1 cellular context compared by ENCODE assay signal in the genomic region with DNA sequence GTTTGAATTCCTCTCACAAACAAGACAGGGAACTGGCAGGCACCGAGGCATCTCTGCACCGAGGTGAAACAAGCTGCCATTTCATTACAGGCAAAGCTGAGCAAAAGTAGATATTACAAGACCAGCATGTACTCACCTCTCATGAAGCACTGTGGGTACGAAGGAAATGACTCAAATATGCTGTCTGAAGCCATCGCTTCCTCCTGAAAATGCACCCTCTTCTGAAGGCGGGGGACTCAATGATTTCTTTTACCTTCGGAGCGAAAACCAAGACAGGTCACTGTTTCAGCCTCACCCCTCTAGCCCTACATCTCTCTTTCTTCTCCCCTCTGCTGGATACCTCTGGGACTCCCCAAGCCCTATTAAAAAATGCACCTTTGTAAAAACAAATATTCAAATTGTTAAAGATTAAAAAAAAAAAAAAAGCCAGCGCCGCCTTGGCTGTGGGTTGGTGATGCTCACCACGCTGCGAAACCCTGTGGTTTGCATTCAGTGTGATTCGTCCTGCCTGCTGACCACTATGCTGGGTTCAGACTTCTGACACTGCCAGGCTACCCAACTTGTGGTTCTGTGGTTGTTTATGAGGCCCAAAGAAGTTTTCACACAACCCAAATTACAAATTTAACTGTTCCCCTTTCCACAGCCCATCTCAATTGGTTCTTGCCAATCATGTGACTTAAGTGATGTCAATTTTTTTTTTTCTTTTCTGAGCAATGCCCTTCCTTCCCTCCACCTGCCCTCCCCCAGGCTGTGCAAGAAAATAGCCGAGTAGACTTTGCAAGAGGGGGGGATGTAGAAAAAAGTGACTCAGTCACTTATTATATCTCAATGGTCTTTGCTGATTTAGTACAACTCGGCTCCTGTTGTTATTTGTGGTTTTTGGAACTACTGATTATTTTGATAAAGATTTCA.
A peak's percentile ranks its signal among the peaks of the same experiment; 100 is the strongest.
TF ChIP-seq lines count a peak whose summit lies in the region.

RUNX1 (minus strand) TSS at position 597 of the 912 bp plus-strand sequence.

TF ChIP-seq in GM12878, 131 proteins besides CTCF, POLR2A, EP300 and RAD21 (continues in another document):
- no peak for TF ChIP-seq ZNF274 (IDR thresholded peaks at IDR 0.05; ENCODE audit: insufficient read depth, insufficient read length)
- peak; percentile 71 for TF ChIP-seq SPI1 (IDR thresholded peaks at IDR 0.05; ENCODE audit: borderline replicate concordance, insufficient read depth, low read depth, low read length)
- TF ChIP-seq, protein P1, sequence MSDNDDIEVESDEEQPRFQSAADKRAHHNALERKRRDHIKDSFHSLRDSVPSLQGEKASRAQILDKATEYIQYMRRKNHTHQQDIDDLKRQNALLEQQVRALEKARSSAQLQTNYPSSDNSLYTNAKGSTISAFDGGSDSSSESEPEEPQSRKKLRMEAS (IDR thresholded peaks at IDR 0.05; ENCODE audit: low read depth, low read length): no peak
- TF ChIP-seq E2F8 (IDR thresholded peaks at IDR 0.05; ENCODE audit: low read depth, partially characterized antibody): no peak
- no peak for TF ChIP-seq MYC (IDR thresholded peaks at IDR 0.05; ENCODE audit: insufficient read depth, insufficient read length, insufficient replicate concordance, low read length, severe bottlenecking)
- TF ChIP-seq MYB (IDR thresholded peaks at IDR 0.05; ENCODE audit: borderline replicate concordance, low read depth, low read length): no peak
- TF ChIP-seq HDAC6 (IDR thresholded peaks at IDR 0.05; ENCODE audit: unreplicated experiment): no peak
- 0 out of 2 replicates have a peak, but pooled peaks have one; percentile 30 for TF ChIP-seq SMAD5 (IDR thresholded peaks at IDR 0.05; ENCODE audit: low read depth)
- TF ChIP-seq RAD51 (IDR thresholded peaks at IDR 0.05): peak; percentile 76
- TF ChIP-seq PAX8 (IDR thresholded peaks at IDR 0.05): no peak
- TF ChIP-seq, protein P2, sequence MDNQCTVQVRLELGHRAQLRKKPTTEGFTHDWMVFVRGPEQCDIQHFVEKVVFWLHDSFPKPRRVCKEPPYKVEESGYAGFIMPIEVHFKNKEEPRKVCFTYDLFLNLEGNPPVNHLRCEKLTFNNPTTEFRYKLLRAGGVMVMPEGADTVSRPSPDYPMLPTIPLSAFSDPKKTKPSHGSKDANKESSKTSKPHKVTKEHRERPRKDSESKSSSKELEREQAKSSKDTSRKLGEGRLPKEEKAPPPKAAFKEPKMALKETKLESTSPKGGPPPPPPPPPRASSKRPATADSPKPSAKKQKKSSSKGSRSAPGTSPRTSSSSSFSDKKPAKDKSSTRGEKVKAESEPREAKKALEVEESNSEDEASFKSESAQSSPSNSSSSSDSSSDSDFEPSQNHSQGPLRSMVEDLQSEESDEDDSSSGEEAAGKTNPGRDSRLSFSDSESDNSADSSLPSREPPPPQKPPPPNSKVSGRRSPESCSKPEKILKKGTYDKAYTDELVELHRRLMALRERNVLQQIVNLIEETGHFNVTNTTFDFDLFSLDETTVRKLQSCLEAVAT (IDR thresholded peaks at IDR 0.05): peak; percentile 89
- peak; percentile 69; the same call in 1 of the 2 replicates for TF ChIP-seq ZBED1 (IDR thresholded peaks at IDR 0.05; ENCODE audit: borderline replicate concordance)
- TF ChIP-seq, protein P3, sequence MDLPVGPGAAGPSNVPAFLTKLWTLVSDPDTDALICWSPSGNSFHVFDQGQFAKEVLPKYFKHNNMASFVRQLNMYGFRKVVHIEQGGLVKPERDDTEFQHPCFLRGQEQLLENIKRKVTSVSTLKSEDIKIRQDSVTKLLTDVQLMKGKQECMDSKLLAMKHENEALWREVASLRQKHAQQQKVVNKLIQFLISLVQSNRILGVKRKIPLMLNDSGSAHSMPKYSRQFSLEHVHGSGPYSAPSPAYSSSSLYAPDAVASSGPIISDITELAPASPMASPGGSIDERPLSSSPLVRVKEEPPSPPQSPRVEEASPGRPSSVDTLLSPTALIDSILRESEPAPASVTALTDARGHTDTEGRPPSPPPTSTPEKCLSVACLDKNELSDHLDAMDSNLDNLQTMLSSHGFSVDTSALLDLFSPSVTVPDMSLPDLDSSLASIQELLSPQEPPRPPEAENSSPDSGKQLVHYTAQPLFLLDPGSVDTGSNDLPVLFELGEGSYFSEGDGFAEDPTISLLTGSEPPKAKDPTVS (IDR thresholded peaks at IDR 0.05; ENCODE audit: low read depth, low read length): no peak
- TF ChIP-seq ZBTB4 (CRISPR knock-in tag; IDR thresholded peaks at IDR 0.05): no peak
- TF ChIP-seq IKZF2 (IDR thresholded peaks at IDR 0.05): peak; percentile 23 to 50; a peak in 2 of 4 replicates
- no peak for TF ChIP-seq SIX5 (IDR thresholded peaks at IDR 0.05; ENCODE audit: low read depth, low read length, severe bottlenecking)
- TF ChIP-seq, protein P4, sequence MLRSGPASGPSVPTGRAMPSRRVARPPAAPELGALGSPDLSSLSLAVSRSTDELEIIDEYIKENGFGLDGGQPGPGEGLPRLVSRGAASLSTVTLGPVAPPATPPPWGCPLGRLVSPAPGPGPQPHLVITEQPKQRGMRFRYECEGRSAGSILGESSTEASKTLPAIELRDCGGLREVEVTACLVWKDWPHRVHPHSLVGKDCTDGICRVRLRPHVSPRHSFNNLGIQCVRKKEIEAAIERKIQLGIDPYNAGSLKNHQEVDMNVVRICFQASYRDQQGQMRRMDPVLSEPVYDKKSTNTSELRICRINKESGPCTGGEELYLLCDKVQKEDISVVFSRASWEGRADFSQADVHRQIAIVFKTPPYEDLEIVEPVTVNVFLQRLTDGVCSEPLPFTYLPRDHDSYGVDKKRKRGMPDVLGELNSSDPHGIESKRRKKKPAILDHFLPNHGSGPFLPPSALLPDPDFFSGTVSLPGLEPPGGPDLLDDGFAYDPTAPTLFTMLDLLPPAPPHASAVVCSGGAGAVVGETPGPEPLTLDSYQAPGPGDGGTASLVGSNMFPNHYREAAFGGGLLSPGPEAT (IDR thresholded peaks at IDR 0.05; ENCODE audit: low read depth): 0 out of 2 replicates have a peak, but pooled peaks have one; percentile 25
- TF ChIP-seq NFXL1 (IDR thresholded peaks at IDR 0.05; ENCODE audit: borderline replicate concordance): no peak
- TF ChIP-seq CHD1 (IDR thresholded peaks at IDR 0.05; ENCODE audit: low read depth, low read length): no peak
- no peak for TF ChIP-seq GABPA (IDR thresholded peaks at IDR 0.05; ENCODE audit: low read depth)
- TF ChIP-seq SUZ12 (IDR thresholded peaks at IDR 0.05; ENCODE audit: unreplicated experiment): no peak
- no peak for TF ChIP-seq CHD4 (IDR thresholded peaks at IDR 0.05)
- no peak for TF ChIP-seq SUPT20H (IDR thresholded peaks at IDR 0.05; ENCODE audit: borderline replicate concordance, control insufficient read depth, low read depth, low read length)
- no peak for TF ChIP-seq JUND (IDR thresholded peaks at IDR 0.05; ENCODE audit: low read depth, low read length)
- no peak for TF ChIP-seq ESRRA (IDR thresholded peaks at IDR 0.05; ENCODE audit: low read length)
- no peak for TF ChIP-seq PBX3 (IDR thresholded peaks at IDR 0.05; ENCODE audit: insufficient replicate concordance, low read depth, low read length)
- TF ChIP-seq ZSCAN29 (IDR thresholded peaks at IDR 0.05): no peak
- TF ChIP-seq POU2F2 (IDR thresholded peaks at IDR 0.05; ENCODE audit: borderline replicate concordance, low read depth, low read length): peak; percentile 74
- TF ChIP-seq, protein P5, sequence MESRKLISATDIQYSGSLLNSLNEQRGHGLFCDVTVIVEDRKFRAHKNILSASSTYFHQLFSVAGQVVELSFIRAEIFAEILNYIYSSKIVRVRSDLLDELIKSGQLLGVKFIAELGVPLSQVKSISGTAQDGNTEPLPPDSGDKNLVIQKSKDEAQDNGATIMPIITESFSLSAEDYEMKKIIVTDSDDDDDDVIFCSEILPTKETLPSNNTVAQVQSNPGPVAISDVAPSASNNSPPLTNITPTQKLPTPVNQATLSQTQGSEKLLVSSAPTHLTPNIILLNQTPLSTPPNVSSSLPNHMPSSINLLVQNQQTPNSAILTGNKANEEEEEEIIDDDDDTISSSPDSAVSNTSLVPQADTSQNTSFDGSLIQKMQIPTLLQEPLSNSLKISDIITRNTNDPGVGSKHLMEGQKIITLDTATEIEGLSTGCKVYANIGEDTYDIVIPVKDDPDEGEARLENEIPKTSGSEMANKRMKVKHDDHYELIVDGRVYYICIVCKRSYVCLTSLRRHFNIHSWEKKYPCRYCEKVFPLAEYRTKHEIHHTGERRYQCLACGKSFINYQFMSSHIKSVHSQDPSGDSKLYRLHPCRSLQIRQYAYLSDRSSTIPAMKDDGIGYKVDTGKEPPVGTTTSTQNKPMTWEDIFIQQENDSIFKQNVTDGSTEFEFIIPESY (IDR thresholded peaks at IDR 0.05): no peak
- no peak for TF ChIP-seq PML (IDR thresholded peaks at IDR 0.05; ENCODE audit: low read length)
- TF ChIP-seq E4F1 (IDR thresholded peaks at IDR 0.05; ENCODE audit: borderline replicate concordance, partially characterized antibody): no peak
- no peak for TF ChIP-seq IKZF1 (conservative IDR thresholded peaks at IDR 0.05)
- TF ChIP-seq MXI1 (IDR thresholded peaks at IDR 0.05; ENCODE audit: low read depth, low read length): no peak
- peak; percentile 23 to 39; a peak in 1 of 4 replicates for TF ChIP-seq BHLHE40 (IDR thresholded peaks at IDR 0.05; ENCODE audit: borderline replicate concordance in 1 of 2, low read depth in 2 of 2, low read length in 1 of 2)
- TF ChIP-seq BACH1 (IDR thresholded peaks at IDR 0.05; ENCODE audit: borderline replicate concordance): no peak
- TF ChIP-seq EED (IDR thresholded peaks at IDR 0.05; ENCODE audit: low read depth): peak; percentile 80; the same call in 1 of the 2 replicates
- peak; percentile 34; the same call in 1 of the 2 replicates for TF ChIP-seq USF2 (IDR thresholded peaks at IDR 0.05; ENCODE audit: borderline replicate concordance, low read depth, low read length)
- TF ChIP-seq WRNIP1 (IDR thresholded peaks at IDR 0.05; ENCODE audit: borderline replicate concordance, low read depth, low read length): no peak
